ENCODE assay signal across 17 cellular contexts in the genomic region with DNA sequence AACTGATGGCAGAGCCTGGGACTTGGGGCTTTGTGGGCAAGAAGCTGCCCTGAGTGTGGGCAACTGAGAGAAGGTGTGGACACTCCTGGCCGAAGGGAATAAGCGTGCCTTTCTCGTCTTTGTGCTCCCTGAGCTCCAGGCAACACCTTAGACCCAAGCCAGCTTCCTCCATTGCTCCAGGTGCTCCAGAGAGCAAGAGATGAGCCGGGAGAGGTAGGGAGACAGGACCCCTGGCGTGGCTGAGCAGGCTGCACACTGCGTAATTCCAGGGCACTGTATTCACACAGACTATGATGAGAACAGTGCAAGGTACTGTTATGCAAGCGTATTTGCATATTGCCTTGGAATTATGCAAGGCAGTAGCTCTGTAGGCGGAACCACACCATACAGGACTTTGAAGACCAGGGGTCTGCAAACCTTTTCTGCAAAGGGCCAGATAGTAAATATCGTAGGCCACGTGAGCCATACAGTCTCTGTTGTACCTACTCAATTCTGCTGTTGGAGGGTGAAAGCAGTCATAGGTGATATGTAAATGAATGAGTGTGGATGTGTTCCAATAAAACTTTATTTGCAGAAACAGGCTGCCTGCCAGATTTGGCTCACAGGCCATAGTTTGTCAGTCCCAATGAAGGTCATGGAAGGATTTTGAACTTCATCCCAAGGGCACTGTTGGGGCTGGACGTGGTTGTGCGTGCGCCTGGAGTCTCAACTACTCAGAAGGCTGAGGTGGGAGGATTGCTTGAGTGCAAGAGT. TPM values are rescaled to one million over a fixed set of nuclear protein-coding genes. Genes with fewer than 3 reads are reported as not detected.
DNase-seq lines count a peak whose midpoint lies in the region; ATAC-seq and TF ChIP-seq lines count a peak whose summit lies in the region.
"Had no signal": no experiment of that assay in that cellular context is flagged by ENCODE, and none has a peak within 500 bp of the region (broad histone marks: within the 10 kb centered on the region; RNA-seq: fewer than 3 reads in every experiment).

No MANE protein-coding gene starts in this region.

- no peak for ATAC-seq in activated CD4-positive, alpha-beta T cell treated with anti-CD3 and anti-CD28 coated beads for 36 hours
- ATAC-seq in stimulated activated naive B cell treated with anti-CD40 and anti-IgM and Interleukin-4, amounts not matched to agents 10 μg/mL and 1 μg/mL and 100 μg/mL, for 72 hours (replicated peaks) = no peak
- no peak for ATAC-seq in GM18870 (IDR thresholded peaks at IDR 0.05; ENCODE audit: unreplicated experiment)
- ATAC-seq: sciatic nerve had no signal

- no peak overlapping the region for H3K4me3 Mint-ChIP-seq in activated CD4-positive, alpha-beta T cell treated with anti-CD3 and anti-CD28 coated beads for 36 hours
- H3K4me3 Mint-ChIP-seq in stimulated activated naive B cell treated with anti-CD40 and anti-IgM and Interleukin-4, amounts not matched to agents 10 μg/mL and 1 μg/mL and 100 μg/mL, for 72 hours = peak overlapping the region in 1 of 2 donors; percentile 10
- H3K4me3 Mint-ChIP-seq: endodermal cell had no signal

- H3K27me3 Mint-ChIP-seq in activated CD4-positive, alpha-beta T cell treated with anti-CD3 and anti-CD28 coated beads for 36 hours = no peaks in the 10 kb centered on the region
- H3K27me3 Mint-ChIP-seq in stimulated activated naive B cell treated with anti-CD40 and anti-IgM and Interleukin-4, amounts not matched to agents 10 μg/mL and 1 μg/mL and 100 μg/mL, for 72 hours = no peaks in the 10 kb centered on the region

- no peak for DNase-seq in activated CD4-positive, alpha-beta T cell treated with anti-CD3 and anti-CD28 coated beads for 36 hours
- no peak for DNase-seq in activated CD4-positive, alpha-beta T cell treated with anti-CD3 and anti-CD28 coated beads for 4 hours
- DNase-seq in NCI-H526 (lab: John Stamatoyannopoulos, UW) = peak; percentile 95 to 97
- peak in 14 of 61 donors; percentile 23 to 58 (median 44) for DNase-seq in caudate nucleus (lab: John Stamatoyannopoulos, UW)
- no peak for DNase-seq in stimulated activated naive B cell treated with anti-CD40 and anti-IgM and Interleukin-4, amounts not matched to agents 10 μg/mL and 1 μg/mL and 100 μg/mL, for 72 hours
- DNase-seq in GM13977 (ENCODE audit: low spot score) = no peak
- no peak for DNase-seq in A172 (ENCODE audit: low spot score)
- DNase-seq: activated naive CD4-positive, alpha-beta T cell treated with anti-CD3 and anti-CD28 coated beads, Interleukin-2, amount 50 U/mL, for 16 hours; DMS153; endodermal cell; mesendoderm; NCI-H1930; NCI-H510A treated with DMSO at 0.1 percent for 48 hours; stimulated activated CD4-positive, alpha-beta T cell treated with anti-CD3 and anti-CD28 coated beads, Interleukin-2, amount 100 ng/mL, for 48 hours had no signal

- POLR2A ChIA-PET in activated CD4-positive, alpha-beta T cell treated with anti-CD3 and anti-CD28 coated beads for 36 hours (lab: Charles Lee) = no interaction called here

- intact Hi-C loops in activated CD4-positive, alpha-beta T cell treated with anti-CD3 and anti-CD28 coated beads for 36 hours (cut with DNase I, micrococcal nuclease) = no loop called here

- H3K9me3 Mint-ChIP-seq in activated CD4-positive, alpha-beta T cell treated with anti-CD3 and anti-CD28 coated beads for 36 hours (ENCODE audit: low read depth) = no peaks in the 10 kb centered on the region
- H3K9me3 Mint-ChIP-seq in stimulated activated naive B cell treated with anti-CD40 and anti-IgM and Interleukin-4, amounts not matched to agents 10 μg/mL and 1 μg/mL and 100 μg/mL, for 72 hours = no peaks in the 10 kb centered on the region
- H3K9me3 Mint-ChIP-seq: endodermal cell had no signal

- H3K27ac Mint-ChIP-seq in activated CD4-positive, alpha-beta T cell treated with anti-CD3 and anti-CD28 coated beads for 36 hours = peak overlapping the region; percentile 25
- H3K27ac Mint-ChIP-seq in stimulated activated naive B cell treated with anti-CD40 and anti-IgM and Interleukin-4, amounts not matched to agents 10 μg/mL and 1 μg/mL and 100 μg/mL, for 72 hours = peak overlapping the region; percentile 79
- H3K27ac Mint-ChIP-seq: endodermal cell had no signal

- in situ Hi-C loops in GM13977 (cut with MboI; ENCODE audit: low pct_unique_long_range_greater_than_20kb, low sequenced_read_pairs, unreplicated experiment) = no loop called here

- H3K27ac ChIP-seq in caudate nucleus (ENCODE audit: low read depth, low read length) = peak overlapping the region; percentile 95
- H3K27ac ChIP-seq: breast epithelium had no signal

- CTCF ChIA-PET in activated CD4-positive, alpha-beta T cell treated with anti-CD3 and anti-CD28 coated beads for 36 hours (lab: Charles Lee) = interaction anchor here (0.6 to 1.4 kb wide), 5 partner anchors 9 to 118 kb away, joined by 3 to 5 read pairs (median 4); partner anchors contain the start of gene PPP1R16B

- peaks cover 23% of the 10 kb centered on the region for H3K36me3 Mint-ChIP-seq in activated CD4-positive, alpha-beta T cell treated with anti-CD3 and anti-CD28 coated beads for 36 hours (ENCODE audit: low read depth)
- H3K36me3 Mint-ChIP-seq in stimulated activated naive B cell treated with anti-CD40 and anti-IgM and Interleukin-4, amounts not matched to agents 10 μg/mL and 1 μg/mL and 100 μg/mL, for 72 hours = peaks cover 36 to 60% of the 10 kb centered on the region in 2 donors

- peaks cover 45% of the 10 kb centered on the region for H3K4me1 Mint-ChIP-seq in activated CD4-positive, alpha-beta T cell treated with anti-CD3 and anti-CD28 coated beads for 36 hours
- peaks cover 64 to 91% of the 10 kb centered on the region in 2 donors for H3K4me1 Mint-ChIP-seq in stimulated activated naive B cell treated with anti-CD40 and anti-IgM and Interleukin-4, amounts not matched to agents 10 μg/mL and 1 μg/mL and 100 μg/mL, for 72 hours

- no peak for TF ChIP-seq CTCF in GM13977 (IDR thresholded peaks at IDR 0.05; ENCODE audit: extremely low read depth, insufficient read depth, missing control alignments)

RNA-seq across cellular contexts. Expression of gene FAM83D, which starts 42.1 kb away (rescaled TPM):
- total RNA-seq in activated CD4-positive, alpha-beta T cell treated with anti-CD3 and anti-CD28 coated beads for 36 hours = 10 to 100 TPM; 10.5 to 12.4 TPM
- total RNA-seq in A172 (2014; rRNA removed; shearing (Covaris generic)) = 83.9 and 103 TPM in 2 replicates

Comparison
In these comparisons a context has a peak if more than half of its experiments do, and no peak if none do; other contexts are left out.
1. DNase-seq: peak in NCI-H526 (2 of 2); none in activated CD4-positive, alpha-beta T cell treated with anti-CD3 and anti-CD28 coated beads for 36 hours (single experiment), activated CD4-positive, alpha-beta T cell treated with anti-CD3 and anti-CD28 coated beads for 4 hours (0 of 2), stimulated activated naive B cell treated with anti-CD40 and anti-IgM and Interleukin-4, amounts not matched to agents 10 μg/mL and 1 μg/mL and 100 μg/mL, for 72 hours (single experiment), GM13977 (single experiment) and A172 (single experiment).